ENCODE assay signal across 1 cellular context in the genomic region with DNA sequence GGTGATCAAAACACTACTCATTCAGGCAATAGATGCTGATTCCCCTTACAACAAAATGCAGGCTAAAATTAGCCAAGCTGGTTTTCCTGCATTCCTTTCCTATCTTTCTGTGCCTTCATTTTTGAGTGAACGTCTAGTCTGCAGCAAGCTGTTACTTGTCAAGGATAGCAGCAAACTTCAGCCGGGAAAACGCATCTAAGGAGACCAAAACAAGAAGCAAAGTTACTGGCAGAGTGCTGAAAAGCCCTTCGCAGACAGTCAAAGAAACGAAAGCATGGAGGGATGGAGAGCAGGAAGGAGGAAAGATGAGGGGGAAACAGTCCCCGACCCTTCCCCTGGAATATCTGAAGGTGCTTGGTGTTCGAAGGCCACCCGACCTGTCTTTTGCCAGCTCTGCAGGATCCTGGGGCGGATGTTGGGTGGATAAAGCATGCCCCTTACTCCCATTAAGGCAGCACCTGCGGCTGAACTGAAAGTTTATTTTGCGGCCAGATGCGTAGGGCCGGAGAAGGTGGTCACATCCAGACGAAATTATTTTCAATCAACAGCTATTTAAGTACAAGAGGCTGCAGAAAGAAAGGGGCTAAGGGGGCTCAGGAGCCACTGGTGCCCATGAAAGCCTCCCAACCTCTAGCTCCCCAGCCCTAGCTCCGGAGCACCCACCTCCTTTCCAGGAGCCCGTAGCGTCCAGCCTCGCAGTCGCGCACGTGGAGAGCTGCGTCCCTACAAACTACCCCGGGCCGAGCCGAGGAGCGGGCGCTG.
TF ChIP-seq lines count a peak whose summit lies in the region.

No MANE protein-coding gene starts in this region.

TF ChIP-seq in HepG2, 621 proteins besides CTCF, POLR2A, EP300 and RAD21 (continued from another document and continues in another):
- TF ChIP-seq, protein P1, sequence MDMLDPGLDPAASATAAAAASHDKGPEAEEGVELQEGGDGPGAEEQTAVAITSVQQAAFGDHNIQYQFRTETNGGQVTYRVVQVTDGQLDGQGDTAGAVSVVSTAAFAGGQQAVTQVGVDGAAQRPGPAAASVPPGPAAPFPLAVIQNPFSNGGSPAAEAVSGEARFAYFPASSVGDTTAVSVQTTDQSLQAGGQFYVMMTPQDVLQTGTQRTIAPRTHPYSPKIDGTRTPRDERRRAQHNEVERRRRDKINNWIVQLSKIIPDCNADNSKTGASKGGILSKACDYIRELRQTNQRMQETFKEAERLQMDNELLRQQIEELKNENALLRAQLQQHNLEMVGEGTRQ (IDR thresholded peaks at IDR 0.05; ENCODE audit: low read depth, low read length), result no peak
- TF ChIP-seq, protein P1 (CRISPR knock-in tag; IDR thresholded peaks at IDR 0.05; ENCODE audit: borderline replicate concordance), result no peak
- no peak for TF ChIP-seq ZNF639 (CRISPR knock-in tag; conservative IDR thresholded peaks at IDR 0.05)
- TF ChIP-seq ZNF563 (CRISPR knock-in tag; IDR thresholded peaks at IDR 0.05), result no peak
- no peak for TF ChIP-seq PRPF4 (IDR thresholded peaks at IDR 0.05; ENCODE audit: low read depth, low read length, poor library complexity, severe bottlenecking)
- no peak for TF ChIP-seq SALL2 (CRISPR knock-in tag; IDR thresholded peaks at IDR 0.05)
- TF ChIP-seq, protein P2, sequence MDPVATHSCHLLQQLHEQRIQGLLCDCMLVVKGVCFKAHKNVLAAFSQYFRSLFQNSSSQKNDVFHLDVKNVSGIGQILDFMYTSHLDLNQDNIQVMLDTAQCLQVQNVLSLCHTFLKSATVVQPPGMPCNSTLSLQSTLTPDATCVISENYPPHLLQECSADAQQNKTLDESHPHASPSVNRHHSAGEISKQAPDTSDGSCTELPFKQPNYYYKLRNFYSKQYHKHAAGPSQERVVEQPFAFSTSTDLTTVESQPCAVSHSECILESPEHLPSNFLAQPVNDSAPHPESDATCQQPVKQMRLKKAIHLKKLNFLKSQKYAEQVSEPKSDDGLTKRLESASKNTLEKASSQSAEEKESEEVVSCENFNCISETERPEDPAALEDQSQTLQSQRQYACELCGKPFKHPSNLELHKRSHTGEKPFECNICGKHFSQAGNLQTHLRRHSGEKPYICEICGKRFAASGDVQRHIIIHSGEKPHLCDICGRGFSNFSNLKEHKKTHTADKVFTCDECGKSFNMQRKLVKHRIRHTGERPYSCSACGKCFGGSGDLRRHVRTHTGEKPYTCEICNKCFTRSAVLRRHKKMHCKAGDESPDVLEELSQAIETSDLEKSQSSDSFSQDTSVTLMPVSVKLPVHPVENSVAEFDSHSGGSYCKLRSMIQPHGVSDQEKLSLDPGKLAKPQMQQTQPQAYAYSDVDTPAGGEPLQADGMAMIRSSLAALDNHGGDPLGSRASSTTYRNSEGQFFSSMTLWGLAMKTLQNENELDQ (CRISPR knock-in tag; IDR thresholded peaks at IDR 0.05; ENCODE audit: borderline replicate concordance), result no peak
- no peak; the same call in 1 of the 2 replicates for TF ChIP-seq FOXM1 (CRISPR knock-in tag; IDR thresholded peaks at IDR 0.05)
- TF ChIP-seq MLLT10 (CRISPR knock-in tag; IDR thresholded peaks at IDR 0.05), result no peak
- no peak for TF ChIP-seq ASH2L (IDR thresholded peaks at IDR 0.05; ENCODE audit: insufficient read length, low read depth, low read length)
- TF ChIP-seq PLRG1 (conservative IDR thresholded peaks at IDR 0.05), result no peak
- TF ChIP-seq MAFK (conservative IDR thresholded peaks at IDR 0.05 in 1 of 2, IDR thresholded peaks at IDR 0.05 in 1 of 2; ENCODE audit: low read length in 2 of 2), result no peak
- TF ChIP-seq THAP7 (CRISPR knock-in tag; IDR thresholded peaks at IDR 0.05), result no peak
- TF ChIP-seq, protein P3, sequence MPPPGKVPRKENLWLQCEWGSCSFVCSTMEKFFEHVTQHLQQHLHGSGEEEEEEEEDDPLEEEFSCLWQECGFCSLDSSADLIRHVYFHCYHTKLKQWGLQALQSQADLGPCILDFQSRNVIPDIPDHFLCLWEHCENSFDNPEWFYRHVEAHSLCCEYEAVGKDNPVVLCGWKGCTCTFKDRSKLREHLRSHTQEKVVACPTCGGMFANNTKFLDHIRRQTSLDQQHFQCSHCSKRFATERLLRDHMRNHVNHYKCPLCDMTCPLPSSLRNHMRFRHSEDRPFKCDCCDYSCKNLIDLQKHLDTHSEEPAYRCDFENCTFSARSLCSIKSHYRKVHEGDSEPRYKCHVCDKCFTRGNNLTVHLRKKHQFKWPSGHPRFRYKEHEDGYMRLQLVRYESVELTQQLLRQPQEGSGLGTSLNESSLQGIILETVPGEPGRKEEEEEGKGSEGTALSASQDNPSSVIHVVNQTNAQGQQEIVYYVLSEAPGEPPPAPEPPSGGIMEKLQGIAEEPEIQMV (CRISPR knock-in tag; IDR thresholded peaks at IDR 0.05; ENCODE audit: low read depth), result no peak
- no peak for TF ChIP-seq TAF15 (IDR thresholded peaks at IDR 0.05; ENCODE audit: low read depth, low read length, poor library complexity, severe bottlenecking)
- no peak for TF ChIP-seq ETV6 (CRISPR knock-in tag; conservative IDR thresholded peaks at IDR 0.05)
- TF ChIP-seq ZNF777 (CRISPR knock-in tag; IDR thresholded peaks at IDR 0.05), result no peak
- no peak for TF ChIP-seq SRSF9 (IDR thresholded peaks at IDR 0.05; ENCODE audit: borderline replicate concordance, insufficient read depth, low read depth, low read length, poor library complexity, severe bottlenecking)
- no peak for TF ChIP-seq ZHX2 (IDR thresholded peaks at IDR 0.05; ENCODE audit: low read depth)
- no peak for TF ChIP-seq ZHX2 (CRISPR knock-in tag; IDR thresholded peaks at IDR 0.05; ENCODE audit: borderline replicate concordance)
- TF ChIP-seq PBX3 (CRISPR knock-in tag; IDR thresholded peaks at IDR 0.05; ENCODE audit: borderline replicate concordance), result no peak; the same call in 1 of the 2 replicates
- no peak for TF ChIP-seq JUND (CRISPR knock-in tag; IDR thresholded peaks at IDR 0.05)
- TF ChIP-seq GFI1 (CRISPR knock-in tag; IDR thresholded peaks at IDR 0.05; ENCODE audit: borderline replicate concordance), result no peak
- TF ChIP-seq ZNF788 (CRISPR knock-in tag; IDR thresholded peaks at IDR 0.05; ENCODE audit: borderline replicate concordance), result no peak; the same call in 1 of the 2 replicates
- TF ChIP-seq ZMAT5 (CRISPR knock-in tag; IDR thresholded peaks at IDR 0.05; ENCODE audit: borderline replicate concordance, low read depth), result no peak
- TF ChIP-seq JDP2 (CRISPR knock-in tag; IDR thresholded peaks at IDR 0.05; ENCODE audit: borderline replicate concordance), result no peak
- TF ChIP-seq BHLHE40 (IDR thresholded peaks at IDR 0.05; ENCODE audit: low read length), result no peak
- TF ChIP-seq IRX3 (CRISPR knock-in tag; IDR thresholded peaks at IDR 0.05; ENCODE audit: borderline replicate concordance, low read depth), result no peak
- 0 out of 2 replicates have a peak, but pooled peaks have one; percentile 91 for TF ChIP-seq KLF15 (CRISPR knock-in tag; IDR thresholded peaks at IDR 0.05; ENCODE audit: borderline replicate concordance)
- no peak for TF ChIP-seq MZF1 (CRISPR knock-in tag; IDR thresholded peaks at IDR 0.05; ENCODE audit: borderline replicate concordance)
- TF ChIP-seq ZNF556 (CRISPR knock-in tag; IDR thresholded peaks at IDR 0.05; ENCODE audit: borderline replicate concordance), result no peak
- no peak for TF ChIP-seq ZNF326 (CRISPR knock-in tag; IDR thresholded peaks at IDR 0.05; ENCODE audit: borderline replicate concordance)
- no peak for TF ChIP-seq GATAD1 (CRISPR knock-in tag; IDR thresholded peaks at IDR 0.05)
- no peak for TF ChIP-seq ZNF530 (CRISPR knock-in tag; IDR thresholded peaks at IDR 0.05; ENCODE audit: low read depth)
- no peak for TF ChIP-seq ZNF333 (CRISPR knock-in tag; IDR thresholded peaks at IDR 0.05; ENCODE audit: borderline replicate concordance)
- TF ChIP-seq NFE2 (CRISPR knock-in tag; IDR thresholded peaks at IDR 0.05), result no peak
- TF ChIP-seq ZNF816 (CRISPR knock-in tag; IDR thresholded peaks at IDR 0.05; ENCODE audit: borderline replicate concordance), result no peak
- no peak for TF ChIP-seq KDM6A (CRISPR knock-in tag; IDR thresholded peaks at IDR 0.05; ENCODE audit: low read depth)
- no peak for TF ChIP-seq SATB2 (CRISPR knock-in tag; IDR thresholded peaks at IDR 0.05)
- no peak for TF ChIP-seq RFX1 (IDR thresholded peaks at IDR 0.05)
- TF ChIP-seq ZBTB20 (CRISPR knock-in tag; IDR thresholded peaks at IDR 0.05; ENCODE audit: borderline replicate concordance, low read depth), result no peak
- TF ChIP-seq, protein P4, sequence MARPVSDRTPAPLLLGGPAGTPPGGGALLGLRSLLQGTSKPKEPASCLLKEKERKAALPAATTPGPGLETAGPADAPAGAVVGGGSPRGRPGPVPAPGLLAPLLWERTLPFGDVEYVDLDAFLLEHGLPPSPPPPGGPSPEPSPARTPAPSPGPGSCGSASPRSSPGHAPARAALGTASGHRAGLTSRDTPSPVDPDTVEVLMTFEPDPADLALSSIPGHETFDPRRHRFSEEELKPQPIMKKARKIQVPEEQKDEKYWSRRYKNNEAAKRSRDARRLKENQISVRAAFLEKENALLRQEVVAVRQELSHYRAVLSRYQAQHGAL (CRISPR knock-in tag; IDR thresholded peaks at IDR 0.05; ENCODE audit: not compliant biosample characterization), result no peak
